16 cellular contexts compared by ENCODE assay signal in the genomic region with DNA sequence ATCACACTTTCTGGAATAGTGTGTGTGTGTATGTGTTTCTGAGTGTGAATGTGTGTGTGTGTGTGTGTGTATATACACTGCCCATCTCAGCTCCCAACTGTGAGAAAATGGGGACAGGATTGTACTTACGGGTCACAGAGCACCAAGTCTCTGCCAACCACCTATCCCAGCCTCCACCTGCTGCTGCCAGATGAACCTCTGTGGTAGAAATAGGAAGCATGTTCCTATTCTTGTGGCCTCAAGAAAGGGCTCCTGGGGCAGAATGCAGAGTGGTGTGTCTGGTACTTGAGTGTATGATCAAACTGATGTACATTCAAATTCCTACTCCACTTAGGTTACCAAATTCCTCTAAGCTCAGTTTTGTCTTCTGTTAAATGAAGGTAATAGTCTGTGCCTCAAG. TPM values are rescaled to one million over a fixed set of nuclear protein-coding genes. Genes with fewer than 3 reads are reported as not detected.
DNase-seq lines count a peak whose midpoint lies in the region; ATAC-seq and TF ChIP-seq lines count a peak whose summit lies in the region.
"Had no signal": no experiment of that assay in that cellular context is flagged by ENCODE, and none has a peak within 500 bp of the region (broad histone marks: within the 10 kb centered on the region; RNA-seq: fewer than 3 reads in every experiment).

No MANE protein-coding gene starts in this region.

- POLR2A ChIA-PET in CD8-positive, alpha-beta memory T cell (lab: Charles Lee) = interaction anchor here (0.8 to 4.9 kb wide), 3 partner anchors 10 to 29 kb away, joined by 4 to 27 read pairs (median 4); a partner anchor contains a TSS

- no peak overlapping the region for H3K4me2 ChIP-seq in GM23248 (ENCODE audit: unreplicated experiment)

- in situ Hi-C loops in GM23248 (cut with MboI) = no loop called here

- no peak for ATAC-seq in CD4-positive, CD25-positive, alpha-beta regulatory T cell (ENCODE audit: low read depth in 2 of 2)
- ATAC-seq in upper lobe of left lung (ENCODE audit: low FRiP score in 2 of 2) = no peak
- ATAC-seq: HepG2 had no signal

- peaks cover 10% of the 10 kb centered on the region; the same call in 1 of the 2 replicates for H3F3A ChIP-seq in GM23248 (ENCODE audit: insufficient read depth)

- H3K27ac ChIP-seq in CD4-positive, CD25-positive, alpha-beta regulatory T cell (ENCODE audit: insufficient read depth, low read length, poor library complexity, severe bottlenecking) = no peak overlapping the region
- H3K27ac ChIP-seq in CD8-positive, alpha-beta memory T cell (ENCODE audit: low read depth, low read length) = no peak overlapping the region
- H3K27ac ChIP-seq in KOPT-K1 (ENCODE audit: low read depth, low read length, poor library complexity, severe bottlenecking) (peak overlapping the region; percentile 91), GM23248 (no peak overlapping the region), upper lobe of left lung (no peak overlapping the region)
- H3K27ac ChIP-seq: SJSA1 had no signal

- peaks cover 0 to 5% (median 0%) of the 10 kb centered on the region in 7 donors for H3K9me3 Mint-ChIP-seq in CD4-positive, CD25-positive, alpha-beta regulatory T cell
- peaks cover 0 to 4% (median 0%) of the 10 kb centered on the region in 5 donors for H3K9me3 Mint-ChIP-seq in CD8-positive, alpha-beta memory T cell
- no peaks in the 10 kb centered on the region for H3K9me3 Mint-ChIP-seq in immature natural killer cell
- H3K9me3 Mint-ChIP-seq: HFFc6 had no signal

- no peak for TF ChIP-seq CTCF in upper lobe of left lung (IDR thresholded peaks at IDR 0.05)

- no peak for DNase-seq in CD4-positive, CD25-positive, alpha-beta regulatory T cell
- no peak for DNase-seq in CD8-positive, alpha-beta memory T cell
- DNase-seq in immature natural killer cell = no peak
- no peak for DNase-seq in KG1 (lab: John Stamatoyannopoulos, UW)
- no peak for DNase-seq in GM23248
- no peak for DNase-seq in upper lobe of left lung
- DNase-seq: COR-L47; HFFc6; NCI-H187; NCI-H446; NK-92 treated with Interleukin-12 subunit alpha and Interleukin-12 subunit beta, amount 100 ng/mL, for 24 hours; OCI-M1 had no signal

- H3K4me1 Mint-ChIP-seq in CD4-positive, CD25-positive, alpha-beta regulatory T cell = peaks cover 24 to 92% (median 60%) of the 10 kb centered on the region in 4 donors
- H3K4me1 Mint-ChIP-seq in CD8-positive, alpha-beta memory T cell = peaks cover 59 to 83% (median 67%) of the 10 kb centered on the region in 3 donors
- H3K4me1 Mint-ChIP-seq in immature natural killer cell = peaks cover 45 to 74% of the 10 kb centered on the region in 2 donors

- peaks cover 96% of the 10 kb centered on the region for H3K79me2 ChIP-seq in GM23248 (ENCODE audit: insufficient read depth)

- CTCF ChIA-PET in CD8-positive, alpha-beta memory T cell (lab: Charles Lee) = interaction anchor here (1.9 to 5.3 kb wide), 3 partner anchors 13 to 85 kb away, joined by 5 to 42 read pairs (median 17); a partner anchor contains a TSS

- H2AFZ ChIP-seq in GM23248 = no peak overlapping the region

- H3K9me3 ChIP-seq in CD4-positive, CD25-positive, alpha-beta regulatory T cell (ENCODE audit: control insufficient read depth in 2 of 2, low read length in 2 of 2) = no peaks in the 10 kb centered on the region
- no peaks in the 10 kb centered on the region for H3K9me3 ChIP-seq in CD8-positive, alpha-beta memory T cell (ENCODE audit: low read length)
- H3K9me3 ChIP-seq in KOPT-K1 (ENCODE audit: insufficient read depth, low read length, poor library complexity, severe bottlenecking) = no peaks in the 10 kb centered on the region
- no peaks in the 10 kb centered on the region for H3K9me3 ChIP-seq in GM23248 (ENCODE audit: low read depth)
- no peaks in the 10 kb centered on the region for H3K9me3 ChIP-seq in upper lobe of left lung
- H3K9me3 ChIP-seq: SJSA1 had no signal

- no peak overlapping the region for H3K9ac ChIP-seq in GM23248

- H3K27ac Mint-ChIP-seq in CD4-positive, CD25-positive, alpha-beta regulatory T cell = peak overlapping the region; percentile 79 to 95 (median 94)
- H3K27ac Mint-ChIP-seq in CD8-positive, alpha-beta memory T cell = peak overlapping the region in 5 of 8 donors; percentile 23 to 88 (median 74)
- H3K27ac Mint-ChIP-seq in immature natural killer cell = peak overlapping the region in 4 of 6 donors; percentile 1 to 21 (median 14)
- H3K27ac Mint-ChIP-seq: B cell, HFFc6 had no signal

- WGBS in GM23248 (ENCODE audit: low coverage in 1 of 2, low lambda C conversion rate in 2 of 2, missing lambda C conversion rate in 2 of 2), 2 experiments = 100% methylated on average over 1 of the region's 1 CpG
- 81 to 89% methylated on average over 1 of the region's 1 CpG for WGBS in upper lobe of left lung, 2 donors

- H3K4me3 ChIP-seq in CD4-positive, CD25-positive, alpha-beta regulatory T cell (ENCODE audit: low read depth, low read length) = no peak overlapping the region
- H3K4me3 ChIP-seq in CD8-positive, alpha-beta memory T cell (ENCODE audit: low read length) = no peak overlapping the region
- H3K4me3 ChIP-seq in GM23248 = no peak overlapping the region
- no peak overlapping the region for H3K4me3 ChIP-seq in upper lobe of left lung
- H3K4me3 ChIP-seq: SJSA1 had no signal

- H4K20me1 ChIP-seq in GM23248 (ENCODE audit: insufficient read depth) = no peaks in the 10 kb centered on the region

- H3K4me1 ChIP-seq in CD4-positive, CD25-positive, alpha-beta regulatory T cell (ENCODE audit: control insufficient read depth, insufficient read depth, low read length, poor library complexity, severe bottlenecking) = peaks cover 57% of the 10 kb centered on the region
- peaks cover 74% of the 10 kb centered on the region for H3K4me1 ChIP-seq in CD8-positive, alpha-beta memory T cell (ENCODE audit: insufficient read depth, low read length)
- 0 out of 2 replicates have a peak, but pooled peaks cover 10% of the 10 kb centered on the region for H3K4me1 ChIP-seq in GM23248 (ENCODE audit: insufficient read depth)
- H3K4me1 ChIP-seq in upper lobe of left lung = peaks cover 4 to 20% (median 11%) of the 10 kb centered on the region in 4 donors

- H3K27me3 ChIP-seq in CD4-positive, CD25-positive, alpha-beta regulatory T cell (ENCODE audit: control insufficient read depth, insufficient read depth, low read length) = no peaks in the 10 kb centered on the region
- no peaks in the 10 kb centered on the region for H3K27me3 ChIP-seq in CD8-positive, alpha-beta memory T cell (ENCODE audit: insufficient read depth, low read length, poor library complexity, severe bottlenecking)
- H3K27me3 ChIP-seq in GM23248 (replicated peaks; ENCODE audit: insufficient read depth) = no peaks in the 10 kb centered on the region
- H3K27me3 ChIP-seq in upper lobe of left lung = no peaks in the 10 kb centered on the region
- H3K27me3 ChIP-seq: SJSA1 had no signal

- no peak for TF ChIP-seq POLR2A in upper lobe of left lung (IDR thresholded peaks at IDR 0.05)

- H3K9me2 ChIP-seq in GM23248 (ENCODE audit: insufficient read depth) = no peaks in the 10 kb centered on the region

- peaks cover 28% of the 10 kb centered on the region for H3K36me3 Mint-ChIP-seq in CD4-positive, CD25-positive, alpha-beta regulatory T cell
- peaks cover 0 to 12% (median 11%) of the 10 kb centered on the region in 3 donors for H3K36me3 Mint-ChIP-seq in CD8-positive, alpha-beta memory T cell
- peaks cover 0 to 21% (median 13%) of the 10 kb centered on the region in 3 donors for H3K36me3 Mint-ChIP-seq in immature natural killer cell

- TF ChIP-seq EP300 in upper lobe of left lung (IDR thresholded peaks at IDR 0.05) = no peak

- H3K27me3 Mint-ChIP-seq in CD4-positive, CD25-positive, alpha-beta regulatory T cell = no peaks in the 10 kb centered on the region
- H3K27me3 Mint-ChIP-seq in CD8-positive, alpha-beta memory T cell = no peaks in the 10 kb centered on the region
- peaks cover 0 to 6% (median 2%) of the 10 kb centered on the region in 3 donors for H3K27me3 Mint-ChIP-seq in immature natural killer cell (ENCODE audit: low read depth in 3 of 3)

- H3K4me3 Mint-ChIP-seq in CD4-positive, CD25-positive, alpha-beta regulatory T cell = peak overlapping the region in 2 of 4 donors; percentile 29 to 70
- H3K4me3 Mint-ChIP-seq in CD8-positive, alpha-beta memory T cell = peak overlapping the region in 4 of 7 donors; percentile 13 to 66 (median 40)
- no peak overlapping the region for H3K4me3 Mint-ChIP-seq in immature natural killer cell
- H3K4me3 Mint-ChIP-seq: B cell, HFFc6 had no signal

- H3K36me3 ChIP-seq in CD4-positive, CD25-positive, alpha-beta regulatory T cell (ENCODE audit: control insufficient read depth, insufficient read depth, low read length) = peaks cover 9% of the 10 kb centered on the region
- no peaks in the 10 kb centered on the region for H3K36me3 ChIP-seq in CD8-positive, alpha-beta memory T cell (ENCODE audit: insufficient read depth, low read length)
- H3K36me3 ChIP-seq in KOPT-K1 (ENCODE audit: insufficient read depth, low read length) (peaks cover 25% of the 10 kb centered on the region), GM23248 (ENCODE audit: low read depth) (no peaks in the 10 kb centered on the region), upper lobe of left lung (no peaks in the 10 kb centered on the region)
- H3K36me3 ChIP-seq: SJSA1 had no signal

RNA-seq across cellular contexts. Expression of a gene that starts 14.6 kb away (rescaled TPM):
- total RNA-seq in CD4-positive, CD25-positive, alpha-beta regulatory T cell = 57.6 TPM
- 10 to 100 TPM; 14.2 to 21.4 (median 18.1) TPM for polyA plus RNA-seq in CD4-positive, CD25-positive, alpha-beta regulatory T cell
- total RNA-seq in CD8-positive, alpha-beta memory T cell = 10 to 100 TPM; 34.6 to 36.4 TPM
- 12.0 TPM for polyA plus RNA-seq in CD8-positive, alpha-beta memory T cell
- polyA plus RNA-seq in immature natural killer cell = 10 to 100 TPM in 1 of 3 donors, 1 to 10 TPM in 2; 7.5 to 17.5 (median 9.6) TPM
- total RNA-seq in GM23248 (2014; rRNA removed; shearing (Covaris generic)) = 17.7 and 19.7 TPM in 2 replicates
- polyA plus RNA-seq in GM23248 (2016; fragmentation: Nextera tagmentation; extraction: Ambion mirVana) = 13.6 and 15.5 TPM in 2 replicates
- 10 to 100 TPM; 24.0 to 54.2 (median 40.4) TPM for total RNA-seq in upper lobe of left lung

Comparison
In these comparisons a context has a peak if more than half of its experiments do, and no peak if none do; other contexts are left out.
1. H3K27ac Mint-ChIP-seq: peak in every context shown above with its lines; median percentile 94 in CD4-positive, CD25-positive, alpha-beta regulatory T cell; 74 in CD8-positive, alpha-beta memory T cell; 14 in immature natural killer cell.
2. H3K4me3 Mint-ChIP-seq: peak in CD8-positive, alpha-beta memory T cell (4 of 7); none in immature natural killer cell (0 of 5).